Comparison of ENCODE assay signal across 12 cellular contexts in genomic region chr4:77826280-77826679, GRCh38.
"Had no signal": no experiment of that assay in that cellular context is flagged by ENCODE, and none has a peak within 500 bp of the region (broad histone marks: within the 10 kb centered on the region; RNA-seq: fewer than 3 reads in every experiment).

No MANE protein-coding gene starts in this region.

- H3K4me3 Mint-ChIP-seq: activated CD8-positive, alpha-beta T cell treated with anti-CD3 and anti-CD28 coated beads for 36 hours had no signal

- H2AFZ ChIP-seq: hepatocyte had no signal

- H3K4me2 ChIP-seq: hepatocyte had no signal

- FAIRE-seq: pancreas had no signal

- H3K27ac ChIP-seq: esophagus muscularis mucosa, hepatocyte, pancreas, thoracic aorta had no signal

- H3K79me2 ChIP-seq: hepatocyte had no signal

- ATAC-seq: pancreas, sciatic nerve had no signal

- H3K36me3 ChIP-seq: esophagus muscularis mucosa, pancreas, thoracic aorta had no signal

- H3K9me3 ChIP-seq: esophagus muscularis mucosa, pancreas, thoracic aorta had no signal

- H3K27me3 ChIP-seq: pancreas had no signal

- H3K27me3 Mint-ChIP-seq: activated CD8-positive, alpha-beta T cell treated with anti-CD3 and anti-CD28 coated beads for 36 hours had no signal

- DNase-seq: activated CD4-positive, alpha-beta T cell treated with anti-CD3 and anti-CD28 coated beads for 1 hour; activated CD8-positive, alpha-beta T cell treated with anti-CD3 and anti-CD28 coated beads for 36 hours; activated T-cell treated with anti-CD3 and anti-CD28 coated beads, Interleukin-2, amount 50 U/mL, for 48 hours; aorta; cortex of kidney; effector CD4-positive, alpha-beta T cell; islet precursor cell; pancreas had no signal

- H3K4me3 ChIP-seq: esophagus muscularis mucosa, hepatocyte, pancreas, thoracic aorta had no signal

- H3K9me3 Mint-ChIP-seq: activated CD8-positive, alpha-beta T cell treated with anti-CD3 and anti-CD28 coated beads for 36 hours had no signal
